ENCODE assay signal across 7 cellular contexts in genomic region chr1:28518000-28518744, GRCh38. TPM values are rescaled to one million over a fixed set of nuclear protein-coding genes. Genes with fewer than 3 reads are reported as not detected.
DNase-seq lines count a peak whose midpoint lies in the region; ATAC-seq and TF ChIP-seq lines count a peak whose summit lies in the region.

No MANE protein-coding gene starts in this region.

- H3K4me2 ChIP-seq in hepatocyte = peak overlapping the region; percentile 97

- in situ Hi-C loops in GM13977 (cut with MboI; ENCODE audit: low pct_unique_long_range_greater_than_20kb, low sequenced_read_pairs, unreplicated experiment) = loop anchor here (10.0 kb wide), 1 partner anchor 87 kb away; no protein-coding TSS in a partner anchor

- no peaks in the 10 kb centered on the region for H3K27me3 ChIP-seq in ascending aorta
- H3K27me3 ChIP-seq in hepatocyte = no peaks in the 10 kb centered on the region

- peak; percentile 78 for ATAC-seq in HG02798 (IDR thresholded peaks at IDR 0.05; ENCODE audit: poor library complexity, unreplicated experiment)

- WGBS in hepatocyte (ENCODE audit: low lambda C conversion rate, missing lambda C conversion rate) = under 1% methylated on average over 72 of the region's 92 CpGs

- H3K4me1 ChIP-seq in ascending aorta (peaks cover 9 to 13% of the 10 kb centered on the region in 2 donors), hepatocyte (ENCODE audit: insufficient read depth) (peaks cover 6% of the 10 kb centered on the region)

- H3K36me3 ChIP-seq in ascending aorta (peaks cover 16 to 23% of the 10 kb centered on the region in 2 donors), hepatocyte (replicated peaks; ENCODE audit: insufficient read depth, low read depth) (no peaks in the 10 kb centered on the region)

- no peaks in the 10 kb centered on the region for H3K9me2 ChIP-seq in hepatocyte (replicated peaks; ENCODE audit: insufficient read depth)

- peak; percentile 89 for DNase-seq in GM13977 (ENCODE audit: low spot score)
- peak; percentile 86 for DNase-seq in NCI-H146 (lab: John Stamatoyannopoulos, UW)
- peak; percentile 73 to 86 (median 80) for DNase-seq in T-helper 2 cell
- peak; percentile 50 to 93 for DNase-seq in ascending aorta (ENCODE audit: low spot score in 2 of 2)
- DNase-seq in hepatocyte (ENCODE audit: low spot score) = peak; percentile 95
- DNase-seq in retinal pigment epithelial cell (ENCODE audit: low read depth) = peak; percentile 54

- peak overlapping the region; percentile 75 for H2AFZ ChIP-seq in hepatocyte

- H3K9me3 ChIP-seq in ascending aorta (no peaks in the 10 kb centered on the region), hepatocyte (ENCODE audit: low read depth) (no peaks in the 10 kb centered on the region)

- TF ChIP-seq CTCF in GM13977 (IDR thresholded peaks at IDR 0.05; ENCODE audit: extremely low read depth, insufficient read depth, missing control alignments) = peak; percentile 93
- peak; percentile 97 to 100 (median 99) for TF ChIP-seq CTCF in ascending aorta (IDR thresholded peaks at IDR 0.05)
- peak; percentile 97 for TF ChIP-seq CTCF in hepatocyte (IDR thresholded peaks at IDR 0.05; ENCODE audit: poor library complexity)
- peak; percentile 90 for TF ChIP-seq CTCF in retinal pigment epithelial cell (conservative IDR thresholded peaks at IDR 0.05; ENCODE audit: low read depth, low read length)

- intact Hi-C loops in ascending aorta (cut with DNase I) = loop anchor here (1.0 to 5.0 kb wide), 6 partner anchors 35 to 359 kb away; partner anchors contain the start of genes TAF12, TRNAU1AP and YTHDF2

- peaks cover 40% of the 10 kb centered on the region for H3K79me2 ChIP-seq in hepatocyte

- H3K27ac ChIP-seq in ascending aorta (peak overlapping the region; percentile 43 to 87), hepatocyte (peak overlapping the region; percentile 90)

- H3K4me3 ChIP-seq in ascending aorta (peak overlapping the region; percentile 69 to 97), hepatocyte (peak overlapping the region; percentile 93), retinal pigment epithelial cell (ENCODE audit: low read length) (peak overlapping the region; percentile 76)

- peaks cover 16% of the 10 kb centered on the region for H4K20me1 ChIP-seq in hepatocyte (ENCODE audit: insufficient read depth, poor library complexity, severe bottlenecking)

RNA-seq across cellular contexts. Expression of gene RCC1, which starts 12.3 kb away (rescaled TPM):
- total RNA-seq in ascending aorta (70.5 TPM), hepatocyte (37.3 and 38.5 TPM in 2 replicates)
- polyA plus RNA-seq in hepatocyte = 15.7 and 23.5 TPM in 2 replicates

RNA-seq across cellular contexts. Expression of gene TRNAU1AP, which starts 34.7 kb away (rescaled TPM):
- total RNA-seq in ascending aorta = 11.0 TPM
- total RNA-seq in hepatocyte = 10.0 and 17.4 TPM in 2 replicates
- 18.8 and 19.1 TPM in 2 replicates for polyA plus RNA-seq in hepatocyte

Comparison
In these comparisons a context has a peak if more than half of its experiments do, and no peak if none do; other contexts are left out.
1. Peak in every context shown above with its lines: DNase-seq, ATAC-seq, H3K4me3 ChIP-seq and H3K27ac ChIP-seq.